Comparison of ENCODE assay signal across 24 cellular contexts in the genomic region with DNA sequence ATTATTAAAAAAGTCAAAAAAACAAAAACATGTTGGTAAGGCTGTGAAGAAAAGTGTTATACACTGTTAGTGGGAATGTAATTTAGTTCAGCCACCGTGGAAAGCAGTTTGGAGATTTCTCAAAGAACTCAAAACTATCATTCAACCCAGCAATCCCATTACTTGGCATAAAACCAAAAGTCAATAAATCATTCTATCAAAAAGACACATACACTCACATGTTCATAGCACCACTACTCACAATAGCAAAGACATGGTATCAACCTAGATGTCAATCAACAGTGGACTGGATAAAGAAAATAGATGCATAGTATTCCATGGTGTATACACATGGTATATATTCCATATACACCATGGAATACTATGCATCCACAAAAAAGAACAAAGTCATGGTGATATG.
"Had no signal": no experiment of that assay in that cellular context is flagged by ENCODE, and none has a peak within 500 bp of the region (broad histone marks: within the 10 kb centered on the region; RNA-seq: fewer than 3 reads in every experiment).

No MANE protein-coding gene starts in this region.

- H3K9me3 ChIP-seq: esophagus muscularis mucosa, gastroesophageal sphincter, heart left ventricle, lower lobe of right lung, mucosa of descending colon had no signal

- ATAC-seq: foreskin keratinocyte; gastroesophageal sphincter; heart left ventricle; left cardiac atrium; left lung; left ventricle myocardium superior; lower lobe of right lung; mucosa of descending colon; naive thymus-derived CD4-positive, alpha-beta T cell had no signal

- H3K27ac Mint-ChIP-seq: immature natural killer cell, mesothelial cell of epicardium had no signal

- H3K4me1 Mint-ChIP-seq: mesothelial cell of epicardium had no signal

- H3K4me1 ChIP-seq: esophagus muscularis mucosa, foreskin keratinocyte, left lung, lower lobe of right lung had no signal

- H3K79me2 ChIP-seq: hepatocyte had no signal

- H3K27ac ChIP-seq: coronary artery, dorsolateral prefrontal cortex, esophagus muscularis mucosa, foreskin keratinocyte, gastroesophageal sphincter, heart left ventricle, hepatocyte, left lung, lower lobe of right lung had no signal

- H3K36me3 ChIP-seq: esophagus muscularis mucosa, gastroesophageal sphincter, heart left ventricle, left lung, lower lobe of right lung had no signal

- H3K27me3 Mint-ChIP-seq: naive thymus-derived CD4-positive, alpha-beta T cell had no signal

- DNase-seq: dermis blood vessel endothelial cell; dorsolateral prefrontal cortex; effector CD4-positive, alpha-beta T cell; effector memory CD4-positive, alpha-beta T cell; foreskin keratinocyte; heart left ventricle; hypothalamus; immature natural killer cell; islet precursor cell; left cardiac atrium; left lung; left ventricle myocardium superior; lower lobe of right lung; mesenchymal stem cell; mucosa of descending colon; naive thymus-derived CD4-positive, alpha-beta T cell had no signal

- H3K4me3 Mint-ChIP-seq: immature natural killer cell; mesothelial cell of epicardium; naive thymus-derived CD4-positive, alpha-beta T cell had no signal

- H3K4me3 ChIP-seq: coronary artery, dorsolateral prefrontal cortex, esophagus muscularis mucosa, gastroesophageal sphincter, heart left ventricle, hepatocyte, left lung, lower lobe of right lung, mucosa of descending colon had no signal

- H2AFZ ChIP-seq: hepatocyte had no signal

- H3K4me2 ChIP-seq: hepatocyte had no signal

- FAIRE-seq: colon, endothelial cell of umbilical vein, frontal cortex had no signal

- H3K9me3 Mint-ChIP-seq: immature natural killer cell had no signal

- H3K27me3 ChIP-seq: dorsolateral prefrontal cortex, esophagus muscularis mucosa, foreskin keratinocyte, gastroesophageal sphincter, heart left ventricle, hepatocyte, left lung had no signal
